17 cellular contexts compared by ENCODE assay signal in genomic region chrY:15559169-15559568, GRCh38.
"Had no signal": no experiment of that assay in that cellular context is flagged by ENCODE, and none has a peak within 500 bp of the region (broad histone marks: within the 10 kb centered on the region; RNA-seq: fewer than 3 reads in every experiment).

No MANE protein-coding gene starts in this region.

- FAIRE-seq: colon had no signal

- H3K4me3 Mint-ChIP-seq: activated CD4-positive, alpha-beta memory T cell treated with anti-CD3 and anti-CD28 coated beads for 36 hours; activated CD8-positive, alpha-beta memory T cell treated with anti-CD3 and anti-CD28 coated beads, Interleukin-2, amount 10 ng/mL, durations not matched to agents 7 days and 5 days; activated naive CD4-positive, alpha-beta T cell treated with anti-CD3 and anti-CD28 coated beads for 36 hours; activated naive CD8-positive, alpha-beta T cell treated with anti-CD3 and anti-CD28 coated beads, Interleukin-2, amount 50 U/mL, for 24 hours; nephron progenitor cell had no signal

- H3K27me3 Mint-ChIP-seq: activated CD8-positive, alpha-beta memory T cell treated with anti-CD3 and anti-CD28 coated beads, Interleukin-2, amount 10 ng/mL, durations not matched to agents 7 days and 5 days; activated naive CD8-positive, alpha-beta T cell treated with anti-CD3 and anti-CD28 coated beads, Interleukin-2, amount 50 U/mL, for 24 hours had no signal

- H3K27ac Mint-ChIP-seq: activated CD4-positive, alpha-beta memory T cell treated with anti-CD3 and anti-CD28 coated beads for 36 hours; activated CD8-positive, alpha-beta memory T cell treated with anti-CD3 and anti-CD28 coated beads, Interleukin-2, amount 10 ng/mL, durations not matched to agents 7 days and 5 days; activated naive CD4-positive, alpha-beta T cell treated with anti-CD3 and anti-CD28 coated beads for 36 hours; activated naive CD8-positive, alpha-beta T cell treated with anti-CD3 and anti-CD28 coated beads, Interleukin-2, amount 50 U/mL, for 24 hours; activated T-helper 2 cell treated with anti-CD3 and anti-CD28 coated beads, Interferon-gamma antibody, Interleukin-2, Interleukin-4, amounts not matched to agents 10 μg/mL and 5 μg/mL and 100 μg/mL, durations not matched to agents 14 hours and 24 hours and 36 hours; nephron progenitor cell had no signal

- H3K4me1 Mint-ChIP-seq: activated CD8-positive, alpha-beta memory T cell treated with anti-CD3 and anti-CD28 coated beads, Interleukin-2, amount 10 ng/mL, durations not matched to agents 7 days and 5 days; activated naive CD8-positive, alpha-beta T cell treated with anti-CD3 and anti-CD28 coated beads, Interleukin-2, amount 50 U/mL, for 24 hours; nephron progenitor cell had no signal

- H3K27me3 ChIP-seq: ascending aorta, cardiac muscle cell, right lobe of liver, stomach, upper lobe of right lung had no signal

- H3K4me3 ChIP-seq: ascending aorta, cardiac muscle cell, psoas muscle, right lobe of liver, stomach, thoracic aorta, upper lobe of right lung had no signal

- ATAC-seq: activated CD8-positive, alpha-beta memory T cell treated with anti-CD3 and anti-CD28 coated beads, Interleukin-2, amount 10 ng/mL, durations not matched to agents 7 days and 5 days; activated naive CD8-positive, alpha-beta T cell treated with anti-CD3 and anti-CD28 coated beads, Interleukin-2, amount 50 U/mL, for 24 hours; psoas muscle; right lobe of liver; upper lobe of right lung had no signal

- H3K9me3 ChIP-seq: ascending aorta, psoas muscle, right lobe of liver, stomach, thoracic aorta, upper lobe of right lung had no signal

- DNase-seq: activated CD4-positive, alpha-beta memory T cell treated with anti-CD3 and anti-CD28 coated beads for 36 hours; activated CD8-positive, alpha-beta memory T cell treated with anti-CD3 and anti-CD28 coated beads, Interleukin-2, amount 10 ng/mL, durations not matched to agents 7 days and 5 days; activated naive CD4-positive, alpha-beta T cell treated with anti-CD3 and anti-CD28 coated beads for 36 hours; activated naive CD8-positive, alpha-beta T cell treated with anti-CD3 and anti-CD28 coated beads, Interleukin-2, amount 50 U/mL, for 24 hours; activated T-cell treated with anti-CD3 and anti-CD28 coated beads, Interleukin-2, amount 50 U/mL, for 1 hour; hypothalamus; nephron progenitor cell; psoas muscle; right lobe of liver; stomach; T-helper 1 cell; upper lobe of right lung had no signal

- H3K4me1 ChIP-seq: ascending aorta, psoas muscle, right lobe of liver, stomach, upper lobe of right lung had no signal

- H3K36me3 ChIP-seq: ascending aorta, cardiac muscle cell, right lobe of liver, stomach, thoracic aorta, upper lobe of right lung had no signal

- H3K27ac ChIP-seq: ascending aorta, cardiac muscle cell, psoas muscle, right lobe of liver, stomach, thoracic aorta, upper lobe of right lung had no signal

- H3K36me3 Mint-ChIP-seq: activated CD4-positive, alpha-beta memory T cell treated with anti-CD3 and anti-CD28 coated beads for 36 hours; activated CD8-positive, alpha-beta memory T cell treated with anti-CD3 and anti-CD28 coated beads, Interleukin-2, amount 10 ng/mL, durations not matched to agents 7 days and 5 days had no signal

- H3K9me3 Mint-ChIP-seq: activated CD4-positive, alpha-beta memory T cell treated with anti-CD3 and anti-CD28 coated beads for 36 hours; activated naive CD4-positive, alpha-beta T cell treated with anti-CD3 and anti-CD28 coated beads for 36 hours; activated naive CD8-positive, alpha-beta T cell treated with anti-CD3 and anti-CD28 coated beads, Interleukin-2, amount 50 U/mL, for 24 hours; activated T-helper 2 cell treated with anti-CD3 and anti-CD28 coated beads, Interferon-gamma antibody, Interleukin-2, Interleukin-4, amounts not matched to agents 10 μg/mL and 5 μg/mL and 100 μg/mL, durations not matched to agents 14 hours and 24 hours and 36 hours; nephron progenitor cell had no signal
